Comparison of ENCODE assay signal across 2 cellular contexts in genomic region chr15:43531018-43531667, GRCh38.
TF ChIP-seq lines count a peak whose summit lies in the region.

No MANE protein-coding gene starts in this region.

TF ChIP-seq in IMR-90, 13 proteins besides CTCF, POLR2A, EP300 and RAD21:
- no peak for TF ChIP-seq SMC3 (IDR thresholded peaks at IDR 0.05; ENCODE audit: low read depth, low read length)
- TF ChIP-seq ELK1 (IDR thresholded peaks at IDR 0.05; ENCODE audit: borderline replicate concordance, low read depth, low read length), result no peak
- no peak for TF ChIP-seq CHD1 (IDR thresholded peaks at IDR 0.05; ENCODE audit: low read depth, low read length)
- no peak for TF ChIP-seq CEBPB (IDR thresholded peaks at IDR 0.05; ENCODE audit: low read depth, low read length)

TF ChIP-seq in H1, 55 proteins besides CTCF, POLR2A, EP300 and RAD21:
- TF ChIP-seq SIN3A (conservative IDR thresholded peaks at IDR 0.05 in 1 of 2, IDR thresholded peaks at IDR 0.05 in 1 of 2; ENCODE audit: low read depth in 1 of 2, low read length in 2 of 2), result no peak
